8 cellular contexts compared by ENCODE assay signal in genomic region chr14:94026886-94027469, GRCh38. TPM values are rescaled to one million over a fixed set of nuclear protein-coding genes. Genes with fewer than 3 reads are reported as not detected.
DNase-seq lines count a peak whose midpoint lies in the region; ATAC-seq and TF ChIP-seq lines count a peak whose summit lies in the region.

No MANE protein-coding gene starts in this region.

- H3K9me3 ChIP-seq in mesodermal cell (ENCODE audit: control insufficient read depth, low read length) (no peaks in the 10 kb centered on the region), upper lobe of left lung (no peaks in the 10 kb centered on the region)

- TF ChIP-seq POLR2A in upper lobe of left lung (IDR thresholded peaks at IDR 0.05): no peak

- TF ChIP-seq CTCF in brain microvascular endothelial cell (IDR thresholded peaks at IDR 0.05; ENCODE audit: low read depth, low read length, missing control alignments) (no peak), upper lobe of left lung (IDR thresholded peaks at IDR 0.05) (no peak)

- H3K27me3 ChIP-seq in brain microvascular endothelial cell (replicated peaks) (no peaks in the 10 kb centered on the region), upper lobe of left lung (no peaks in the 10 kb centered on the region)

- no peak overlapping the region for H3K27ac ChIP-seq in brain microvascular endothelial cell
- H3K27ac ChIP-seq in mesodermal cell (ENCODE audit: low read depth, low read length, severe bottlenecking): no peak overlapping the region
- peak overlapping the region in 2 of 4 donors; percentile 6 to 77 for H3K27ac ChIP-seq in upper lobe of left lung

- peak overlapping the region; percentile 49 for H3K4me3 Mint-ChIP-seq in activated naive CD4-positive, alpha-beta T cell treated with anti-CD3 and anti-CD28 coated beads, Interleukin-2, amount 10 ng/mL, durations not matched to agents 7 days and 5 days

- no peaks in the 10 kb centered on the region for H3K9me3 Mint-ChIP-seq in activated naive CD4-positive, alpha-beta T cell treated with anti-CD3 and anti-CD28 coated beads, Interleukin-2, amount 10 ng/mL, durations not matched to agents 7 days and 5 days

- H3K4me3 ChIP-seq in brain microvascular endothelial cell (ENCODE audit: low read depth, low read length) (peak overlapping the region; percentile 58), mesodermal cell (ENCODE audit: extremely low read depth, insufficient read depth, low read length, poor library complexity, severe bottlenecking) (peak overlapping the region; percentile 69), upper lobe of left lung (peak overlapping the region; percentile 69 to 95 (median 76))

- in situ Hi-C loops in brain microvascular endothelial cell (cut with HindIII; ENCODE audit: low pct_ligation_motif_present, low sequenced_read_pairs): no loop called here

- H3K36me3 ChIP-seq in brain microvascular endothelial cell (replicated peaks) (no peaks in the 10 kb centered on the region), mesodermal cell (ENCODE audit: control insufficient read depth, insufficient read depth, low read length) (no peaks in the 10 kb centered on the region), upper lobe of left lung (no peaks in the 10 kb centered on the region)

- WGBS in mesodermal cell (ENCODE audit: insufficient coverage in 2 of 2), 2 experiments: 56 to 71% methylated on average over 10 to 17 of the region's 17 CpGs
- 40 to 51% methylated on average over 8 to 16 of the region's 17 CpGs for WGBS in upper lobe of left lung, 2 donors

- no peak for ATAC-seq in upper lobe of left lung (ENCODE audit: low FRiP score in 2 of 2)
- no peak for ATAC-seq in HG03108 (IDR thresholded peaks at IDR 0.05; ENCODE audit: unreplicated experiment)

- peaks cover 18% of the 10 kb centered on the region for H3K27me3 Mint-ChIP-seq in activated naive CD4-positive, alpha-beta T cell treated with anti-CD3 and anti-CD28 coated beads, Interleukin-2, amount 10 ng/mL, durations not matched to agents 7 days and 5 days

- peaks cover 55% of the 10 kb centered on the region for H3K4me1 Mint-ChIP-seq in activated naive CD4-positive, alpha-beta T cell treated with anti-CD3 and anti-CD28 coated beads, Interleukin-2, amount 10 ng/mL, durations not matched to agents 7 days and 5 days

- peaks cover 2% of the 10 kb centered on the region for H3K36me3 Mint-ChIP-seq in activated naive CD4-positive, alpha-beta T cell treated with anti-CD3 and anti-CD28 coated beads, Interleukin-2, amount 10 ng/mL, durations not matched to agents 7 days and 5 days

- H3K27ac Mint-ChIP-seq in activated naive CD4-positive, alpha-beta T cell treated with anti-CD3 and anti-CD28 coated beads, Interleukin-2, amount 10 ng/mL, durations not matched to agents 7 days and 5 days: no peak overlapping the region

- no peak for TF ChIP-seq EP300 in upper lobe of left lung (IDR thresholded peaks at IDR 0.05)

- DNase-seq in activated naive CD4-positive, alpha-beta T cell treated with anti-CD3 and anti-CD28 coated beads, Interleukin-2, amount 10 ng/mL, durations not matched to agents 7 days and 5 days: no peak
- DNase-seq in activated naive CD4-positive, alpha-beta T cell treated with anti-CD3 and anti-CD28 coated beads, Interleukin-2, amount 50 U/mL, for 16 hours: no peak
- DNase-seq in brain microvascular endothelial cell (no peak), upper lobe of left lung (no peak), nucleus accumbens (lab: John Stamatoyannopoulos, UW) (no peak), NAMALWA (ENCODE audit: low spot score) (no peak)

- CTCF ChIA-PET in activated naive CD4-positive, alpha-beta T cell treated with anti-CD3 and anti-CD28 coated beads, Interleukin-2, amount 10 ng/mL, durations not matched to agents 7 days and 5 days (lab: Charles Lee): interaction anchor here (0.7 to 1.7 kb wide), 3 partner anchors 9 to 87 kb away, joined by 3 to 11 read pairs (median 8); no protein-coding TSS in a partner anchor

- H3K4me1 ChIP-seq in mesodermal cell (ENCODE audit: control insufficient read depth, insufficient read depth, low read length, poor library complexity, severe bottlenecking): no peaks in the 10 kb centered on the region
- H3K4me1 ChIP-seq in upper lobe of left lung: peaks cover 7 to 27% (median 17%) of the 10 kb centered on the region in 4 donors

RNA-seq across cellular contexts. Expression of gene OTUB2, which starts 0.8 kb away (rescaled TPM):
- 2.7 TPM for polyA plus RNA-seq in mesodermal cell (2013, experiment 1 of 2)
- 2.4 TPM for polyA plus RNA-seq in mesodermal cell (2013, experiment 2 of 2)
- 1 to 10 TPM in 4 of 6 donors, under 1 TPM in 2; 0.22 to 1.8 (median 1.1) TPM for total RNA-seq in upper lobe of left lung

RNA-seq across cellular contexts. Expression of gene CCDC197, which starts 29.9 kb away (rescaled TPM):
- polyA plus RNA-seq in mesodermal cell (2013, experiment 1 of 2): not detected
- polyA plus RNA-seq in mesodermal cell (2013, experiment 2 of 2): not detected
- total RNA-seq in upper lobe of left lung: not detected

RNA-seq across cellular contexts. Expression of gene ASB2, which starts 50.6 kb away (rescaled TPM):
- polyA plus RNA-seq in mesodermal cell (2013, experiment 1 of 2): 0.44 TPM
- not detected for polyA plus RNA-seq in mesodermal cell (2013, experiment 2 of 2)
- total RNA-seq in upper lobe of left lung: 1 to 10 TPM in 3 of 6 donors, under 1 TPM in 2, not detected in 1; 0.76 to 2.2 (median 1.9) TPM

RNA-seq across cellular contexts. Expression of gene DDX24, which starts 54.0 kb away (rescaled TPM):
- 136 TPM for polyA plus RNA-seq in mesodermal cell (2013, experiment 1 of 2)
- 124 TPM for polyA plus RNA-seq in mesodermal cell (2013, experiment 2 of 2)
- 100 to 1,000 TPM; 124 to 189 (median 154) TPM for total RNA-seq in upper lobe of left lung

RNA-seq across cellular contexts. Expression of gene IFI27L1, which starts 54.1 kb away (rescaled TPM):
- 24.1 TPM for polyA plus RNA-seq in mesodermal cell (2013, experiment 1 of 2)
- polyA plus RNA-seq in mesodermal cell (2013, experiment 2 of 2): 17.5 TPM
- total RNA-seq in upper lobe of left lung: 10 to 100 TPM in 4 of 6 donors, 1 to 10 TPM in 2; 8.0 to 19.8 (median 15.2) TPM
